In the genomic region with DNA sequence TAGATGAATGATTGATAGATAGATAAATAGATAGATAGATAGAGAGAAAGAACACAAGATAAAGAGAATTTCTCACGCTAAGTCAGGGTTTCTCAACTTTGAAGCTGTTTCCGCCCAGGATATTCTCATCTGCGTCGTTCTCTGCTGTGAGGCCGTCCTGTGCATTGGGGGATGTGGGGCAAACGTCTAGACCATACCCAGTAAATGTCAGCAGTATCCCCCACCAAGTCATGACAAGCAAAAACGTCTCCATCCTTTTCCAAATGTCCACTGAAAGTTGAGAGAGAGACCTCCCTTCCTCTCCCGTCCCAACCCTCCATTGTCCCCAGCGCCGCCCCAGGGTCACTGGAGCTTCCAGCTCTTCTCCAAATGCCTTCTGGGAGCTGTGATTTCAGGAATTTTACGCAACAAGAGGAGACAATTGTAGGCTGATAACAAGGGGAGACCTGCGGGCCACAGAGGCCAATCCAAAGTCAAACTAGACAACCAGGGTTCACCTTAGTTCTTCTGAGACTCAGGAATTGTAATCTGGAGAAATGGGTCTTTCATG, we compare ENCODE assay signal across 1 cellular context.
TF ChIP-seq lines count a peak whose summit lies in the region.

No MANE protein-coding gene starts in this region.

TF ChIP-seq in H1, 55 proteins besides CTCF, POLR2A, EP300 and RAD21:
- TF ChIP-seq CBX8 (IDR thresholded peaks at IDR 0.05; ENCODE audit: borderline replicate concordance, low read depth, low read length) = no peak
